ENCODE assay signal across 16 cellular contexts in the genomic region with DNA sequence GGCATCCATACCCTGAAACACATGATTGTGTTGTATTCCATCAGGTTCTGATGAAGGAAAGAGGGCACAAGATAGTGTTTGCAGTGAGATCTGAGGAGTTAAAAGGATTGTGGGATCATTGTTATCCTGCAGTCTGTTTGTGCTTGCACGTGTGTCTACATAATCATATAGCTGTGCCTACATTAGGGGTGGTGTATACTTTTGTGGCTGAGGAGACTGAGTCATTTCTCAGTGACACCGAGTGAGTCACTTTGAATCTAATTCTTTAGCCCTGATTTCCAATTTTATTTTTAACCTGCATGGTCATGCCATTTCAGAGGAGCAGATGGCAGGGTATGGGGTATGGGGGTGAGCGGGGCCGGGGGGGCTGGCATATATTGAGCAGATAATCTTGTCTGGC.
A peak's percentile ranks its signal among the peaks of the same experiment; 100 is the strongest.
DNase-seq lines count a peak whose midpoint lies in the region; ATAC-seq, FAIRE-seq and TF ChIP-seq lines count a peak whose summit lies in the region.
"Had no signal": no experiment of that assay in that cellular context is flagged by ENCODE, and none has a peak within 500 bp of the region (broad histone marks: within the 10 kb centered on the region; RNA-seq: fewer than 3 reads in every experiment).

No MANE protein-coding gene starts in this region.

- no peak overlapping the region for H2AFZ ChIP-seq in endothelial cell of umbilical vein (ENCODE audit: low read depth, low read length)

- intact Hi-C loops in endothelial cell of umbilical vein (cut with micrococcal nuclease): loop anchor here (10.0 kb wide), 1 partner anchor 357 kb away; a partner anchor contains a TSS

- dilution Hi-C loops in endothelial cell of umbilical vein (cut with MboI; ENCODE audit: extremely low pct_ligation_motif_present, low sequenced_read_pairs): no loop called here

- H3K79me2 ChIP-seq in endothelial cell of umbilical vein (ENCODE audit: control insufficient read depth, insufficient read depth, low read length): no peaks in the 10 kb centered on the region

- H3K36me3 ChIP-seq in endothelial cell of umbilical vein (ENCODE audit: control insufficient read depth in 2 of 2, extremely low read depth in 1 of 2, insufficient read depth in 2 of 2, low read length in 2 of 2): no peaks in the 10 kb centered on the region
- H3K36me3 ChIP-seq: thoracic aorta had no signal

- no peak overlapping the region for H3K9ac ChIP-seq in endothelial cell of umbilical vein (replicated peaks; ENCODE audit: extremely low read depth, insufficient read depth, low read length)

- no peak overlapping the region for H3K4me3 ChIP-seq in endothelial cell of umbilical vein (replicated peaks in 1 of 3; ENCODE audit: insufficient read depth in 1 of 3, low read depth in 1 of 3, low read length in 3 of 3)
- H3K4me3 ChIP-seq: thoracic aorta had no signal

- ATAC-seq in HG02759 (IDR thresholded peaks at IDR 0.05; ENCODE audit: unreplicated experiment): no peak
- ATAC-seq in GM21619 (IDR thresholded peaks at IDR 0.05; ENCODE audit: unreplicated experiment): no peak

- CTCF ChIA-PET in endothelial cell of umbilical vein (lab: Charles Lee): interaction anchor here (2.7 kb wide), 1 partner anchor 396 kb away, joined by 9 read pairs; no protein-coding TSS in a partner anchor

- TF ChIP-seq CTCF in endothelial cell of umbilical vein (IDR thresholded peaks at IDR 0.05; ENCODE audit: extremely low read depth in 1 of 2, insufficient read depth in 1 of 2, low read depth in 1 of 2, low read length in 2 of 2) (no peak), D721Med (IDR thresholded peaks at IDR 0.05; ENCODE audit: insufficient read depth, missing control alignments) (no peak)

- no peak for TF ChIP-seq POLR2A in endothelial cell of umbilical vein (IDR thresholded peaks at IDR 0.05; ENCODE audit: low read depth, low read length)

- H4K20me1 ChIP-seq in endothelial cell of umbilical vein (replicated peaks; ENCODE audit: control insufficient read depth, extremely low read depth, insufficient read depth, low read length): no peaks in the 10 kb centered on the region

- H3K9me1 ChIP-seq in endothelial cell of umbilical vein (replicated peaks; ENCODE audit: control insufficient read depth, extremely low read depth, insufficient read depth, low read length): no peaks in the 10 kb centered on the region

- no peaks in the 10 kb centered on the region for H3K9me3 ChIP-seq in endothelial cell of umbilical vein (replicated peaks; ENCODE audit: control insufficient read depth, insufficient read depth, low read length)
- H3K9me3 ChIP-seq: thoracic aorta had no signal

- H3K27ac ChIP-seq in endothelial cell of umbilical vein (ENCODE audit: insufficient read depth, low read depth, low read length): no peak overlapping the region
- H3K27ac ChIP-seq: thoracic aorta had no signal

- no TSS peak for BruUV-seq in endothelial cell of umbilical vein (replicated peaks; lab: Mats Ljungman, UMichigan)

- FAIRE-seq in RCC 7860 (lab: Jason Lieb, UNC): peak; percentile 84
- FAIRE-seq in endothelial cell of umbilical vein (lab: Jason Lieb, UNC): no peak
- FAIRE-seq in D721Med (lab: Jason Lieb, UNC): no peak

- DNase-seq in ELR (ENCODE audit: low read depth) (peak; percentile 94), RCC 7860 (ENCODE audit: low spot score) (peak; percentile 76), endothelial cell of umbilical vein (ENCODE audit: low read depth, low spot score) (no peak), renal cortical epithelial cell (ENCODE audit: low read depth) (peak; percentile 35), D721Med (ENCODE audit: insufficient read length, low spot score) (no peak), NCI-H2227 treated with DMSO at 0.1 percent for 48 hours (lab: John Stamatoyannopoulos, UW) (no peak)
- DNase-seq: activated B cell treated with CpG ODN at 0.5 μM for 24 hours; activated gamma-delta T cell; caudate nucleus; CD4-positive, CD25-positive, alpha-beta regulatory T cell; Karpas-422; NCI-H510A treated with DMSO at 0.1 percent for 48 hours; T-helper 1 cell had no signal

- H3K27me3 ChIP-seq in endothelial cell of umbilical vein (ENCODE audit: control insufficient read depth in 2 of 2, insufficient read depth in 2 of 2, low read length in 2 of 2): no peaks in the 10 kb centered on the region

- H3K4me1 ChIP-seq in endothelial cell of umbilical vein (ENCODE audit: control insufficient read depth, extremely low read depth, insufficient read depth, low read length): no peaks in the 10 kb centered on the region

- POLR2A ChIA-PET in endothelial cell of umbilical vein (lab: Charles Lee): no interaction called here

- no peak overlapping the region for H3K4me2 ChIP-seq in endothelial cell of umbilical vein (ENCODE audit: insufficient read depth, low read length)

TF ChIP-seq in endothelial cell of umbilical vein, 7 proteins besides CTCF, POLR2A, EP300 and RAD21:
- TF ChIP-seq JUN (IDR thresholded peaks at IDR 0.05; ENCODE audit: borderline replicate concordance, insufficient read depth, insufficient read length, low read depth): no peak
- no peak for TF ChIP-seq MYC (IDR thresholded peaks at IDR 0.05; ENCODE audit: low read depth, low read length)
- no peak for TF ChIP-seq EZH2 (IDR thresholded peaks at IDR 0.05; ENCODE audit: borderline replicate concordance, low read depth, low read length, severe bottlenecking)
- no peak for TF ChIP-seq POLR2AphosphoS5 (IDR thresholded peaks at IDR 0.05; ENCODE audit: insufficient read depth, low read depth, low read length)
- peak; percentile 52 for TF ChIP-seq FOS (IDR thresholded peaks at IDR 0.05; ENCODE audit: borderline replicate concordance, insufficient read depth, low read length)

Comparison
In these comparisons a context has a peak if more than half of its experiments do, and no peak if none do; other contexts are left out.
1. DNase-seq: peak in ELR (single experiment), RCC 7860 (single experiment) and renal cortical epithelial cell (single experiment); none in endothelial cell of umbilical vein (single experiment), D721Med (single experiment) and NCI-H2227 treated with DMSO at 0.1 percent for 48 hours (single experiment).